9 cellular contexts compared by ENCODE assay signal in the genomic region with DNA sequence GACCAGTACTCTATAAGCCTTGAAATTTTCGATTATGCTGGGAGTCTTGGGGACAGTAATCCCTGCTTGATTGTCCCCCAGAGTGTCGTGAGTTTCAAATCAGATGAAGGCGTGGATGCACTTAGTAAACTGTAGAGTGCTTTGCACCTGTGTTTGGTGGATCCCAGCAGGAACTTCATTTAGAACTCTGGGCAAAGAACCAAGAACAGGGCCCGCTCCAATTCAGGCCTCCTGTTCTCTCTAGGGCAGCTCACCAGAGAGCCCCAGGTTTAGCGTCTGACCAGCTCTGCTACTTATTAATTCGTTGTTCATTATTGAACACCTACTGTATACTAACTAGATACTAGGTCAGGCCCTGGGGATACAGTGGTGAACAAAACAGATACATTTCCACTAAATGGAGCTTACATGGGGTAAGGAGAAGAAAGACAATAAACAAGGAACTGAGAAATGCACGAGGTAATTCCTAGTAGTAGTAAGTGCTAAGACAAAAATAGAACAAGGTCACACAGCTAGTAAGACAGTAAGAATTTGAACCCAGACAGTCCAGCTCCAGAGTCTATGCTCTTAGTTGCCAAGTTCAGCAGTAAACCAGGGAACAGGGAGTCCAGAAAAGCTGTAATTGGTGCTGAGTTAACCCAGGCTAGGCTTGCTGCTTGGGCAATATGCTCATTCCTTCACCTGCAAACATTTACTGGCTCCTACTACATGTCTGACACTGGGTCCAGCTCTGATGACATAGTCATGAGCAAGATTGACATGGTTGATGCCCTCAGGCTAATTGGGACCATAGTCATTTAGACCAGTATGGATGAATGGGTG. TPM values are rescaled to one million over a fixed set of nuclear protein-coding genes. Genes with fewer than 3 reads are reported as not detected.
DNase-seq lines count a peak whose midpoint lies in the region; ATAC-seq and TF ChIP-seq lines count a peak whose summit lies in the region.
"Had no signal": no experiment of that assay in that cellular context is flagged by ENCODE, and none has a peak within 500 bp of the region (broad histone marks: within the 10 kb centered on the region; RNA-seq: fewer than 3 reads in every experiment).

No MANE protein-coding gene starts in this region.

- intact Hi-C loops in activated T-helper 2 cell treated with anti-CD3 and anti-CD28 coated beads, Interferon-gamma antibody, Interleukin-2, Interleukin-4, amounts not matched to agents 10 μg/mL and 5 μg/mL and 100 μg/mL, durations not matched to agents 14 hours and 24 hours and 36 hours (cut with micrococcal nuclease), result loop anchor here (2.0 kb wide), 2 partner anchors 29 to 51 kb away; a partner anchor contains a TSS

- no peaks in the 10 kb centered on the region for H3K9me2 ChIP-seq in hepatocyte (replicated peaks; ENCODE audit: insufficient read depth)

- no peak for DNase-seq in activated naive CD4-positive, alpha-beta T cell treated with anti-CD3 and anti-CD28 coated beads, Interleukin-2, amount 50 U/mL, for 16 hours
- DNase-seq in activated T-helper 2 cell treated with anti-CD3 and anti-CD28 coated beads, Interferon-gamma antibody, Interleukin-2, Interleukin-4, amounts not matched to agents 10 μg/mL and 5 μg/mL and 100 μg/mL, durations not matched to agents 14 hours and 24 hours and 36 hours (ENCODE audit: low spot score), result no peak
- peak; percentile 38 for DNase-seq in hepatocyte (ENCODE audit: low spot score)
- DNase-seq in type B pancreatic cell (ENCODE audit: extremely low spot score, unreplicated experiment), result no peak
- no peak for DNase-seq in NCI-H524 (lab: John Stamatoyannopoulos, UW)
- DNase-seq in cortex of kidney (lab: John Stamatoyannopoulos, UW), result no peak
- DNase-seq: activated CD4-positive, alpha-beta T cell treated with anti-CD3 and anti-CD28 coated beads for 4 hours had no signal

- no peaks in the 10 kb centered on the region for H4K20me1 ChIP-seq in hepatocyte (ENCODE audit: insufficient read depth, poor library complexity, severe bottlenecking)

- H3K27ac Mint-ChIP-seq in activated naive CD4-positive, alpha-beta T cell treated with anti-CD3 and anti-CD28 coated beads, Interleukin-2, amount 50 U/mL, for 24 hours, result peak overlapping the region; percentile 96
- H3K27ac Mint-ChIP-seq in activated T-helper 2 cell treated with anti-CD3 and anti-CD28 coated beads, Interferon-gamma antibody, Interleukin-2, Interleukin-4, amounts not matched to agents 10 μg/mL and 5 μg/mL and 100 μg/mL, durations not matched to agents 14 hours and 24 hours and 36 hours, result peak overlapping the region; percentile 2
- peak overlapping the region; percentile 9 for H3K27ac Mint-ChIP-seq in type B pancreatic cell

- peak overlapping the region; percentile 98 for H3K4me2 ChIP-seq in hepatocyte

- H3K27me3 Mint-ChIP-seq in activated naive CD4-positive, alpha-beta T cell treated with anti-CD3 and anti-CD28 coated beads, Interleukin-2, amount 50 U/mL, for 24 hours, result no peaks in the 10 kb centered on the region
- H3K27me3 Mint-ChIP-seq in activated T-helper 2 cell treated with anti-CD3 and anti-CD28 coated beads, Interferon-gamma antibody, Interleukin-2, Interleukin-4, amounts not matched to agents 10 μg/mL and 5 μg/mL and 100 μg/mL, durations not matched to agents 14 hours and 24 hours and 36 hours (ENCODE audit: low read depth), result no peaks in the 10 kb centered on the region
- H3K27me3 Mint-ChIP-seq in type B pancreatic cell, result peaks cover 10% of the 10 kb centered on the region

- peaks cover 25% of the 10 kb centered on the region for H3K4me1 ChIP-seq in hepatocyte (ENCODE audit: insufficient read depth)

- no peak overlapping the region for H3K4me3 ChIP-seq in hepatocyte

- peaks cover 6% of the 10 kb centered on the region for H3K36me3 Mint-ChIP-seq in activated naive CD4-positive, alpha-beta T cell treated with anti-CD3 and anti-CD28 coated beads, Interleukin-2, amount 50 U/mL, for 24 hours
- peaks cover 38% of the 10 kb centered on the region for H3K36me3 Mint-ChIP-seq in activated T-helper 2 cell treated with anti-CD3 and anti-CD28 coated beads, Interferon-gamma antibody, Interleukin-2, Interleukin-4, amounts not matched to agents 10 μg/mL and 5 μg/mL and 100 μg/mL, durations not matched to agents 14 hours and 24 hours and 36 hours (ENCODE audit: low read depth)
- H3K36me3 Mint-ChIP-seq in type B pancreatic cell, result peaks cover 18% of the 10 kb centered on the region

- TF ChIP-seq CTCF in hepatocyte (IDR thresholded peaks at IDR 0.05; ENCODE audit: poor library complexity) (no peak), type B pancreatic cell (conservative IDR thresholded peaks at IDR 0.05) (no peak)

- no peak overlapping the region for H2AFZ ChIP-seq in hepatocyte

- no peaks in the 10 kb centered on the region for H3K9me3 Mint-ChIP-seq in activated naive CD4-positive, alpha-beta T cell treated with anti-CD3 and anti-CD28 coated beads, Interleukin-2, amount 50 U/mL, for 24 hours
- no peaks in the 10 kb centered on the region for H3K9me3 Mint-ChIP-seq in activated T-helper 2 cell treated with anti-CD3 and anti-CD28 coated beads, Interferon-gamma antibody, Interleukin-2, Interleukin-4, amounts not matched to agents 10 μg/mL and 5 μg/mL and 100 μg/mL, durations not matched to agents 14 hours and 24 hours and 36 hours
- H3K9me3 Mint-ChIP-seq in type B pancreatic cell, result no peaks in the 10 kb centered on the region

- H3K27ac ChIP-seq in hepatocyte, result peak overlapping the region; percentile 64

- H3K36me3 ChIP-seq in hepatocyte (replicated peaks; ENCODE audit: insufficient read depth, low read depth), result no peaks in the 10 kb centered on the region

- no peak for ATAC-seq in HG03565 (IDR thresholded peaks at IDR 0.05; ENCODE audit: unreplicated experiment)

- H3K27me3 ChIP-seq in hepatocyte, result no peaks in the 10 kb centered on the region

- no peaks in the 10 kb centered on the region for H3K9me3 ChIP-seq in hepatocyte (ENCODE audit: low read depth)

- WGBS in hepatocyte (ENCODE audit: low lambda C conversion rate, missing lambda C conversion rate), result 93% methylated on average over 7 of the region's 7 CpGs

- H3K4me3 Mint-ChIP-seq in activated naive CD4-positive, alpha-beta T cell treated with anti-CD3 and anti-CD28 coated beads, Interleukin-2, amount 50 U/mL, for 24 hours, result peak overlapping the region; percentile 92
- peak overlapping the region; percentile 86 for H3K4me3 Mint-ChIP-seq in activated T-helper 2 cell treated with anti-CD3 and anti-CD28 coated beads, Interferon-gamma antibody, Interleukin-2, Interleukin-4, amounts not matched to agents 10 μg/mL and 5 μg/mL and 100 μg/mL, durations not matched to agents 14 hours and 24 hours and 36 hours (ENCODE audit: low read depth)
- H3K4me3 Mint-ChIP-seq in type B pancreatic cell, result peak overlapping the region; percentile 87

- H3K4me1 Mint-ChIP-seq in activated naive CD4-positive, alpha-beta T cell treated with anti-CD3 and anti-CD28 coated beads, Interleukin-2, amount 50 U/mL, for 24 hours, result peaks cover 49% of the 10 kb centered on the region
- H3K4me1 Mint-ChIP-seq in activated T-helper 2 cell treated with anti-CD3 and anti-CD28 coated beads, Interferon-gamma antibody, Interleukin-2, Interleukin-4, amounts not matched to agents 10 μg/mL and 5 μg/mL and 100 μg/mL, durations not matched to agents 14 hours and 24 hours and 36 hours (ENCODE audit: low read depth), result peaks cover 21% of the 10 kb centered on the region
- H3K4me1 Mint-ChIP-seq in type B pancreatic cell (ENCODE audit: unreplicated experiment), result peaks cover 29% of the 10 kb centered on the region

- peaks cover 11% of the 10 kb centered on the region for H3K79me2 ChIP-seq in hepatocyte

RNA-seq across cellular contexts. Expression of a gene that starts 1.7 kb away (rescaled TPM):
- total RNA-seq in activated T-helper 2 cell treated with anti-CD3 and anti-CD28 coated beads, Interferon-gamma antibody, Interleukin-2, Interleukin-4, amounts not matched to agents 10 μg/mL and 5 μg/mL and 100 μg/mL, durations not matched to agents 14 hours and 24 hours and 36 hours, result 29.9 and 31.1 TPM in 2 replicates
- total RNA-seq in hepatocyte (76.3 and 78.9 TPM in 2 replicates), type B pancreatic cell (ENCODE audit: low replicate concordance) (20.4 and 35.4 TPM in 2 replicates)
- 56.4 and 58.0 TPM in 2 replicates for polyA plus RNA-seq in hepatocyte

RNA-seq across cellular contexts. Expression of a gene that starts 29.1 kb away (rescaled TPM):
- 1.9 and 2.5 TPM in 2 replicates for total RNA-seq in activated T-helper 2 cell treated with anti-CD3 and anti-CD28 coated beads, Interferon-gamma antibody, Interleukin-2, Interleukin-4, amounts not matched to agents 10 μg/mL and 5 μg/mL and 100 μg/mL, durations not matched to agents 14 hours and 24 hours and 36 hours
- total RNA-seq in hepatocyte (0.47 and 1.5 TPM in 2 replicates), type B pancreatic cell (ENCODE audit: low replicate concordance) (not detected in 2 replicates)
- 0.89 and 0.97 TPM in 2 replicates for polyA plus RNA-seq in hepatocyte

RNA-seq across cellular contexts. Expression of a gene that starts 51.0 kb away (rescaled TPM):
- 61.6 and 63.1 TPM in 2 replicates for total RNA-seq in activated T-helper 2 cell treated with anti-CD3 and anti-CD28 coated beads, Interferon-gamma antibody, Interleukin-2, Interleukin-4, amounts not matched to agents 10 μg/mL and 5 μg/mL and 100 μg/mL, durations not matched to agents 14 hours and 24 hours and 36 hours
- total RNA-seq in hepatocyte (46.4 and 58.0 TPM in 2 replicates), type B pancreatic cell (ENCODE audit: low replicate concordance) (69.4 and 108 TPM in 2 replicates)
- polyA plus RNA-seq in hepatocyte, result 37.9 and 44.6 TPM in 2 replicates

Comparison
In these comparisons a context has a peak if more than half of its experiments do, and no peak if none do; other contexts are left out.
1. H3K27ac Mint-ChIP-seq: peak in every context shown above with its lines; median percentile 96 in activated naive CD4-positive, alpha-beta T cell treated with anti-CD3 and anti-CD28 coated beads, Interleukin-2, amount 50 U/mL, for 24 hours; 9 in type B pancreatic cell; 2 in activated T-helper 2 cell treated with anti-CD3 and anti-CD28 coated beads, Interferon-gamma antibody, Interleukin-2, Interleukin-4, amounts not matched to agents 10 μg/mL and 5 μg/mL and 100 μg/mL, durations not matched to agents 14 hours and 24 hours and 36 hours.